Comparison of ENCODE assay signal across 19 cellular contexts in genomic region chr10:18527692-18528091, GRCh38.
"Had no signal": no experiment of that assay in that cellular context is flagged by ENCODE, and none has a peak within 500 bp of the region (broad histone marks: within the 10 kb centered on the region; RNA-seq: fewer than 3 reads in every experiment).

No MANE protein-coding gene starts in this region.

- H3K27me3 ChIP-seq: breast epithelium, heart right ventricle, sigmoid colon, upper lobe of left lung had no signal

- H3K9me3 ChIP-seq: breast epithelium, heart right ventricle, sigmoid colon, thoracic aorta, upper lobe of left lung had no signal

- ATAC-seq: activated naive CD4-positive, alpha-beta T cell treated with anti-CD3 and anti-CD28 coated beads, Interleukin-2, amount 50 U/mL, for 72 hours; stimulated activated naive B cell treated with anti-CD40 and anti-IgM and Interleukin-4, amounts not matched to agents 10 μg/mL and 1 μg/mL and 100 μg/mL, for 72 hours had no signal

- H3K36me3 ChIP-seq: breast epithelium, thoracic aorta, upper lobe of left lung had no signal

- DNase-seq: activated CD4-positive, alpha-beta T cell treated with anti-CD3 and anti-CD28 coated beads for 1 hour; activated CD4-positive, alpha-beta T cell treated with anti-CD3 and anti-CD28 coated beads, Interleukin-2, amount 50 U/mL, for 1 hour; activated gamma-delta T cell treated with Interleukin-2 at 50 U/mL for 16 hours; activated T-cell treated with anti-CD3 and anti-CD28 coated beads, Interleukin-2, amount 50 U/mL, for 1 hour; aorta; endodermal cell; heart right ventricle; kidney; nucleus accumbens; sigmoid colon; stimulated activated CD4-positive, alpha-beta T cell treated with anti-CD3 and anti-CD28 coated beads, Interleukin-2, amount 100 ng/mL, for 48 hours; stimulated activated CD8-positive, alpha-beta memory T cell treated with anti-CD3 and anti-CD28 coated beads, Interleukin-4, amount 100 ng/mL, for 48 hours; stimulated activated naive B cell treated with anti-CD40 and anti-IgM and Interleukin-4, amounts not matched to agents 10 μg/mL and 1 μg/mL and 100 μg/mL, for 72 hours; T-helper 9 cell; upper lobe of left lung had no signal

- H3K27ac ChIP-seq: breast epithelium, coronary artery, thoracic aorta, upper lobe of left lung had no signal

- H3K4me1 ChIP-seq: breast epithelium, upper lobe of left lung had no signal

- H3K4me3 ChIP-seq: breast epithelium, coronary artery, heart right ventricle, sigmoid colon, thoracic aorta, upper lobe of left lung had no signal
